Comparison of ENCODE assay signal across 8 cellular contexts in genomic region chrX:129606918-129607317, GRCh38. TPM values are rescaled to one million over a fixed set of nuclear protein-coding genes. Genes with fewer than 3 reads are reported as not detected.
DNase-seq lines count a peak whose midpoint lies in the region; TF ChIP-seq lines count a peak whose summit lies in the region.

No MANE protein-coding gene starts in this region.

- peak; percentile 83 for TF ChIP-seq CTCF in GM13976 (IDR thresholded peaks at IDR 0.05; ENCODE audit: borderline replicate concordance, control extremely low read depth, extremely low read depth, insufficient read depth, missing control alignments)
- peak; percentile 68 for TF ChIP-seq CTCF in VCaP (conservative IDR thresholded peaks at IDR 0.05)
- TF ChIP-seq CTCF in cardiac fibroblast (IDR thresholded peaks at IDR 0.05; ENCODE audit: low read depth, low read length), result peak; percentile 51

- H3K4me3 ChIP-seq in cardiac fibroblast (replicated peaks in 1 of 2; ENCODE audit: low read depth in 2 of 2, low read length in 2 of 2), result no peak overlapping the region

- 0 out of 2 replicates have a peak overlapping the region, but pooled peaks have one; percentile 27 for H3K27ac ChIP-seq in VCaP

- DNase-seq in A172 (ENCODE audit: low spot score), result peak; percentile 18
- peak; percentile 72 for DNase-seq in GM13976 (ENCODE audit: low spot score)
- DNase-seq in NCI-H146 treated with DMSO at 0.1 percent for 48 hours (lab: John Stamatoyannopoulos, UW; ENCODE audit: unreplicated experiment), result peak; percentile 5
- DNase-seq in cardiac fibroblast (ENCODE audit: low read depth in 2 of 2), result peak; percentile 59 to 62
- peak; percentile 58 for DNase-seq in kidney tubule cell (ENCODE audit: low spot score)
- peak in 2 of 3 donors; percentile 25 to 44 for DNase-seq in stimulated activated CD4-positive, alpha-beta T cell treated with anti-CD3 and anti-CD28 coated beads, TNF-alpha, amount 100 ng/mL, for 1 hour (ENCODE audit: low read depth in 3 of 3, low spot score in 1 of 3)
- DNase-seq in cortex of kidney (lab: John Stamatoyannopoulos, UW), result no peak

- in situ Hi-C loops in GM13976 (cut with MboI; ENCODE audit: low sequenced_read_pairs, unreplicated experiment), result loop anchor here (25.0 kb wide), 2 partner anchors 455 to 580 kb away; no protein-coding TSS in a partner anchor

RNA-seq across cellular contexts. Expression of gene APLN, which starts 47.8 kb away (rescaled TPM):
- 0.31 and 0.65 TPM in 2 replicates for total RNA-seq in A172 (2014; rRNA removed; shearing (Covaris generic))
